11 cellular contexts compared by ENCODE assay signal in genomic region chr2:20496069-20496468, GRCh38. TPM values are rescaled to one million over a fixed set of nuclear protein-coding genes. Genes with fewer than 3 reads are reported as not detected.
DNase-seq lines count a peak whose midpoint lies in the region; ATAC-seq and TF ChIP-seq lines count a peak whose summit lies in the region.
"Had no signal": no experiment of that assay in that cellular context is flagged by ENCODE, and none has a peak within 500 bp of the region (broad histone marks: within the 10 kb centered on the region; RNA-seq: fewer than 3 reads in every experiment).

No MANE protein-coding gene starts in this region.

- peak overlapping the region; percentile 50 for H3K27ac Mint-ChIP-seq in mesothelial cell of epicardium
- no peak overlapping the region for H3K27ac Mint-ChIP-seq in activated T-cell treated with anti-CD3 and anti-CD28 coated beads, Interleukin-2, amount 50 U/mL, for 72 hours
- H3K27ac Mint-ChIP-seq: activated CD8-positive, alpha-beta T cell treated with anti-CD3 and anti-CD28 coated beads, Interleukin-2, amount 10 ng/mL, durations not matched to agents 7 days and 5 days had no signal

- H3K4me3 Mint-ChIP-seq in mesothelial cell of epicardium: no peak overlapping the region
- no peak overlapping the region for H3K4me3 Mint-ChIP-seq in activated T-cell treated with anti-CD3 and anti-CD28 coated beads, Interleukin-2, amount 50 U/mL, for 72 hours
- H3K4me3 Mint-ChIP-seq: activated CD8-positive, alpha-beta T cell treated with anti-CD3 and anti-CD28 coated beads, Interleukin-2, amount 10 ng/mL, durations not matched to agents 7 days and 5 days; nephron progenitor cell had no signal

- ATAC-seq in HG02588 (IDR thresholded peaks at IDR 0.05; ENCODE audit: unreplicated experiment): no peak
- ATAC-seq in activated T-cell treated with anti-CD3 and anti-CD28 coated beads, Interleukin-2, amount 50 U/mL, for 72 hours (replicated peaks in 1 of 2): no peak
- ATAC-seq: activated CD8-positive, alpha-beta T cell treated with anti-CD3 and anti-CD28 coated beads, Interleukin-2, amount 10 ng/mL, durations not matched to agents 7 days and 5 days had no signal

- H3K27me3 Mint-ChIP-seq in mesothelial cell of epicardium (ENCODE audit: low read depth): no peaks in the 10 kb centered on the region
- no peaks in the 10 kb centered on the region for H3K27me3 Mint-ChIP-seq in activated T-cell treated with anti-CD3 and anti-CD28 coated beads, Interleukin-2, amount 50 U/mL, for 72 hours (ENCODE audit: low read depth)

- H3K4me3 ChIP-seq in AG04449 (ENCODE audit: low read depth, low read length): no peak overlapping the region

- CTCF ChIA-PET in AG04449 (lab: Yijun Ruan, JAX): interaction anchor here (1.7 to 2.6 kb wide), 2 partner anchors 10 to 18 kb away, joined by 5 to 7 read pairs; no protein-coding TSS in a partner anchor

- H3K27ac ChIP-seq in caudate nucleus (ENCODE audit: low read depth, low read length): no peak overlapping the region

- peaks cover 48% of the 10 kb centered on the region for H3K4me1 Mint-ChIP-seq in mesothelial cell of epicardium
- no peaks in the 10 kb centered on the region for H3K4me1 Mint-ChIP-seq in activated T-cell treated with anti-CD3 and anti-CD28 coated beads, Interleukin-2, amount 50 U/mL, for 72 hours (ENCODE audit: low read depth)

- no peaks in the 10 kb centered on the region for H3K36me3 Mint-ChIP-seq in mesothelial cell of epicardium
- no peaks in the 10 kb centered on the region for H3K36me3 Mint-ChIP-seq in activated T-cell treated with anti-CD3 and anti-CD28 coated beads, Interleukin-2, amount 50 U/mL, for 72 hours (ENCODE audit: insufficient read depth in 2 of 2)

- POLR2A ChIA-PET in AG04449 (lab: Yijun Ruan, JAX): interaction anchor here (1.0 to 4.4 kb wide), 2 partner anchors 19 to 48 kb away, joined by 3 to 23 read pairs; partner anchors contain the start of gene RHOB

- TF ChIP-seq CTCF in AG04449 (IDR thresholded peaks at IDR 0.05; ENCODE audit: insufficient read depth, low read length, missing control alignments) (no peak), mesothelial cell of epicardium (IDR thresholded peaks at IDR 0.05; ENCODE audit: unreplicated experiment) (no peak)

- DNase-seq in AG04449 (ENCODE audit: low read depth, low spot score) (peak; percentile 37), M059J (ENCODE audit: low read depth) (peak; percentile 97), epidermal melanocyte (ENCODE audit: insufficient read length, low spot score) (peak; percentile 41), mesothelial cell of epicardium (ENCODE audit: low spot score in 2 of 2, unreplicated experiment in 2 of 2) (no peak), ureter (ENCODE audit: low spot score) (no peak), caudate nucleus (lab: John Stamatoyannopoulos, UW) (no peak)
- no peak for DNase-seq in activated T-cell treated with anti-CD3 and anti-CD28 coated beads, Interleukin-2, amount 50 U/mL, for 72 hours
- DNase-seq: activated CD8-positive, alpha-beta T cell treated with anti-CD3 and anti-CD28 coated beads, Interleukin-2, amount 10 ng/mL, durations not matched to agents 7 days and 5 days; BE2C; nephron progenitor cell had no signal

- H3K9me3 Mint-ChIP-seq in mesothelial cell of epicardium: no peaks in the 10 kb centered on the region
- H3K9me3 Mint-ChIP-seq in activated T-cell treated with anti-CD3 and anti-CD28 coated beads, Interleukin-2, amount 50 U/mL, for 72 hours: no peaks in the 10 kb centered on the region
- H3K9me3 Mint-ChIP-seq: nephron progenitor cell had no signal

RNA-seq across cellular contexts. Expression of gene RHOB, which starts 49.2 kb away (rescaled TPM):
- total RNA-seq in M059J (2014; rRNA removed; shearing (Covaris generic)): 81.9 and 102 TPM in 2 replicates
- 82.9 to 88.6 TPM (median 85.9 TPM) in 3 replicates for total RNA-seq in mesothelial cell of epicardium
- total RNA-seq in activated T-cell treated with anti-CD3 and anti-CD28 coated beads, Interleukin-2, amount 50 U/mL, for 72 hours: 10 to 100 TPM; 17.5 to 44.7 TPM
- 304 TPM for total RNA-seq in ureter

Comparison
In these comparisons a context has a peak if more than half of its experiments do, and no peak if none do; other contexts are left out.
1. DNase-seq: peak in AG04449 (single experiment), M059J (single experiment) and epidermal melanocyte (single experiment); none in mesothelial cell of epicardium (0 of 2), activated T-cell treated with anti-CD3 and anti-CD28 coated beads, Interleukin-2, amount 50 U/mL, for 72 hours (0 of 2), ureter (single experiment) and caudate nucleus (0 of 61).